In genomic region chr14:61077437-61077836, GRCh38 we compare ENCODE assay signal across 17 cellular contexts.
DNase-seq lines count a peak whose midpoint lies in the region; ATAC-seq, FAIRE-seq and TF ChIP-seq lines count a peak whose summit lies in the region.
"Had no signal": no experiment of that assay in that cellular context is flagged by ENCODE, and none has a peak within 500 bp of the region (broad histone marks: within the 10 kb centered on the region; RNA-seq: fewer than 3 reads in every experiment).

No MANE protein-coding gene starts in this region.

- POLR2A ChIA-PET in MCF 10A (lab: Yijun Ruan, JAX): interaction anchor here (1.0 to 2.5 kb wide), 9 partner anchors 8 to 353 kb away, joined by 3 to 17 read pairs (median 3); partner anchors contain the start of gene SIX4

- H2AFZ ChIP-seq in SU-DHL-6 (ENCODE audit: low read depth, low read length, severe bottlenecking): no peak overlapping the region
- H2AFZ ChIP-seq in keratinocyte (ENCODE audit: control insufficient read depth, low read length): no peak overlapping the region

- H3K9me1 ChIP-seq in keratinocyte (ENCODE audit: control insufficient read depth, extremely low read depth, insufficient read depth, low read length): no peaks in the 10 kb centered on the region

- H3K4me3 ChIP-seq in breast epithelium: no peak overlapping the region
- no peak overlapping the region for H3K4me3 ChIP-seq in SU-DHL-6 (ENCODE audit: insufficient read depth, low read length, poor library complexity, severe bottlenecking)
- no peak overlapping the region for H3K4me3 ChIP-seq in keratinocyte (ENCODE audit: control insufficient read depth in 2 of 3, extremely low read depth in 1 of 3, insufficient read depth in 2 of 3, low read depth in 1 of 3, low read length in 3 of 3)
- H3K4me3 ChIP-seq: BLaER1, HAP-1 had no signal

- TF ChIP-seq CTCF in MCF 10A (IDR thresholded peaks at IDR 0.05; ENCODE audit: unreplicated experiment): no peak
- no peak for TF ChIP-seq CTCF in breast epithelium (IDR thresholded peaks at IDR 0.05)
- no peak for TF ChIP-seq CTCF in SU-DHL-6 (IDR thresholded peaks at IDR 0.05; ENCODE audit: insufficient read depth, low read length, poor library complexity, severe bottlenecking)
- TF ChIP-seq CTCF in keratinocyte (optimal IDR thresholded peaks at IDR 0.05 in 1 of 3, IDR thresholded peaks at IDR 0.05 in 1 of 3, conservative IDR thresholded peaks at IDR 0.05 in 1 of 3; ENCODE audit: extremely low read depth in 1 of 3, insufficient read depth in 2 of 3, low read length in 3 of 3): no peak

- no peaks in the 10 kb centered on the region for H3K9me2 ChIP-seq in SU-DHL-6 (replicated peaks; ENCODE audit: insufficient read depth, low read length)

- DNase-seq in MCF 10A (ENCODE audit: unreplicated experiment): no peak
- no peak for DNase-seq in breast epithelium (ENCODE audit: low spot score in 2 of 2)
- DNase-seq in keratinocyte (ENCODE audit: low read depth, low spot score): no peak
- DNase-seq in T-helper 1 cell: no peak
- DNase-seq in NOMO-1 treated with dmso at 0.1 percent for 144 hours (lab: John Stamatoyannopoulos, UW; ENCODE audit: unreplicated experiment): no peak
- DNase-seq: Caco-2; CD8-positive, alpha-beta memory T cell; DND-41; GF-D8 had no signal

- no peak for ATAC-seq in HG02588 (IDR thresholded peaks at IDR 0.05; ENCODE audit: unreplicated experiment)

- no peaks in the 10 kb centered on the region for H3F3A ChIP-seq in SU-DHL-6 (ENCODE audit: insufficient read depth)

- BruUV-seq in MCF 10A (replicated peaks; lab: Mats Ljungman, UMichigan): TSS peak; percentile 89

- H3K27me3 Mint-ChIP-seq in MCF 10A (ENCODE audit: insufficient read depth, unreplicated experiment): no peaks in the 10 kb centered on the region
- H3K27me3 Mint-ChIP-seq: CD8-positive, alpha-beta memory T cell had no signal

- H4K20me1 ChIP-seq in SU-DHL-6 (ENCODE audit: low read depth, low read length): no peaks in the 10 kb centered on the region
- H4K20me1 ChIP-seq in keratinocyte (ENCODE audit: control insufficient read depth, extremely low read depth, insufficient read depth, low read length): no peaks in the 10 kb centered on the region
- H4K20me1 ChIP-seq: BLaER1 had no signal

- peak overlapping the region; percentile 8 for H3K27ac Mint-ChIP-seq in MCF 10A (ENCODE audit: low read depth, unreplicated experiment)
- H3K27ac Mint-ChIP-seq: CD8-positive, alpha-beta memory T cell had no signal

- H3K79me2 ChIP-seq in SU-DHL-6 (ENCODE audit: insufficient read depth, low read length) (no peaks in the 10 kb centered on the region), keratinocyte (ENCODE audit: control insufficient read depth, insufficient read depth, low read length) (no peaks in the 10 kb centered on the region)

- intact Hi-C loops in MCF 10A (cut with micrococcal nuclease) (loop anchor here (10.0 kb wide), 1 partner anchor 67 kb away; no protein-coding TSS in a partner anchor), breast epithelium (cut with DNase I; ENCODE audit: low total_unique reads) (no loop called here)

- no peaks in the 10 kb centered on the region for H3K9me3 ChIP-seq in breast epithelium
- no peaks in the 10 kb centered on the region for H3K9me3 ChIP-seq in SU-DHL-6 (ENCODE audit: insufficient read depth, low read length)
- H3K9me3 ChIP-seq in keratinocyte (ENCODE audit: control insufficient read depth, low read depth, low read length): no peaks in the 10 kb centered on the region
- H3K9me3 ChIP-seq: BLaER1, Caco-2, HAP-1 had no signal

- H3K4me1 ChIP-seq in breast epithelium (no peaks in the 10 kb centered on the region), keratinocyte (ENCODE audit: control insufficient read depth, extremely low read depth, insufficient read depth, low read length) (peaks cover 11% of the 10 kb centered on the region)
- H3K4me1 ChIP-seq: BLaER1, Caco-2 had no signal

- no peaks in the 10 kb centered on the region for H3K36me3 ChIP-seq in breast epithelium
- H3K36me3 ChIP-seq in SU-DHL-6 (ENCODE audit: low read length): no peaks in the 10 kb centered on the region
- H3K36me3 ChIP-seq in keratinocyte (ENCODE audit: control insufficient read depth in 2 of 2, extremely low read depth in 1 of 2, insufficient read depth in 2 of 2, low read length in 2 of 2): no peaks in the 10 kb centered on the region
- H3K36me3 ChIP-seq: BLaER1, HAP-1 had no signal

- CTCF ChIA-PET in MCF 10A (lab: Yijun Ruan, JAX): interaction anchor here (1.4 kb wide), 1 partner anchor 119 kb away, joined by 4 read pairs; no protein-coding TSS in a partner anchor

- H3K4me1 Mint-ChIP-seq in MCF 10A (ENCODE audit: insufficient read depth, unreplicated experiment): peaks cover 17% of the 10 kb centered on the region
- H3K4me1 Mint-ChIP-seq: CD8-positive, alpha-beta memory T cell had no signal

- no peak for TF ChIP-seq POLR2A in breast epithelium (IDR thresholded peaks at IDR 0.05)

- no peak overlapping the region for H3K27ac ChIP-seq in breast epithelium
- peak overlapping the region; percentile 25; the same call in 1 of the 2 replicates for H3K27ac ChIP-seq in SU-DHL-6 (ENCODE audit: low read depth, low read length)
- H3K27ac ChIP-seq in keratinocyte (ENCODE audit: control insufficient read depth, insufficient read depth, low read length): peak overlapping the region; percentile 52
- H3K27ac ChIP-seq: 22Rv1, BLaER1, HL-60 had no signal

- no peak for FAIRE-seq in keratinocyte (lab: Jason Lieb, UNC)
- FAIRE-seq: GM19239, H1 had no signal

- H3K27me3 ChIP-seq in breast epithelium (no peaks in the 10 kb centered on the region), SU-DHL-6 (ENCODE audit: low read length) (no peaks in the 10 kb centered on the region), keratinocyte (ENCODE audit: control insufficient read depth, extremely low read depth, insufficient read depth, low read length) (no peaks in the 10 kb centered on the region)
- H3K27me3 ChIP-seq: BLaER1 had no signal

- H3K4me3 Mint-ChIP-seq in MCF 10A (ENCODE audit: unreplicated experiment): no peak overlapping the region
- H3K4me3 Mint-ChIP-seq: CD8-positive, alpha-beta memory T cell had no signal

- no peaks in the 10 kb centered on the region for H3K9me3 Mint-ChIP-seq in MCF 10A (ENCODE audit: unreplicated experiment)
- H3K9me3 Mint-ChIP-seq: CD8-positive, alpha-beta memory T cell had no signal

- H3K4me2 ChIP-seq in SU-DHL-6 (ENCODE audit: low read depth, low read length, poor library complexity, severe bottlenecking): no peak overlapping the region
- H3K4me2 ChIP-seq in keratinocyte (ENCODE audit: control insufficient read depth, extremely low read depth, insufficient read depth, low read depth, low read length): no peak overlapping the region
- H3K4me2 ChIP-seq: BLaER1 had no signal

- dilution Hi-C loops in keratinocyte (cut with MboI; ENCODE audit: extremely low pct_ligation_motif_present, low sequenced_read_pairs): no loop called here

- peaks cover 1% of the 10 kb centered on the region for H3K36me3 Mint-ChIP-seq in MCF 10A (ENCODE audit: insufficient read depth, unreplicated experiment)

- H3K9ac ChIP-seq in SU-DHL-6 (ENCODE audit: low read length): no peak overlapping the region
- no peak overlapping the region for H3K9ac ChIP-seq in keratinocyte (ENCODE audit: control insufficient read depth, extremely low read depth, insufficient read depth, low read length)
- H3K9ac ChIP-seq: BLaER1 had no signal

Comparison
In these comparisons a context has a peak if more than half of its experiments do, and no peak if none do; other contexts are left out.
1. H3K27ac ChIP-seq: peak in SU-DHL-6 (single experiment) and keratinocyte (single experiment); none in breast epithelium (0 of 2).